Comparison of ENCODE assay signal across 13 cellular contexts in the genomic region with DNA sequence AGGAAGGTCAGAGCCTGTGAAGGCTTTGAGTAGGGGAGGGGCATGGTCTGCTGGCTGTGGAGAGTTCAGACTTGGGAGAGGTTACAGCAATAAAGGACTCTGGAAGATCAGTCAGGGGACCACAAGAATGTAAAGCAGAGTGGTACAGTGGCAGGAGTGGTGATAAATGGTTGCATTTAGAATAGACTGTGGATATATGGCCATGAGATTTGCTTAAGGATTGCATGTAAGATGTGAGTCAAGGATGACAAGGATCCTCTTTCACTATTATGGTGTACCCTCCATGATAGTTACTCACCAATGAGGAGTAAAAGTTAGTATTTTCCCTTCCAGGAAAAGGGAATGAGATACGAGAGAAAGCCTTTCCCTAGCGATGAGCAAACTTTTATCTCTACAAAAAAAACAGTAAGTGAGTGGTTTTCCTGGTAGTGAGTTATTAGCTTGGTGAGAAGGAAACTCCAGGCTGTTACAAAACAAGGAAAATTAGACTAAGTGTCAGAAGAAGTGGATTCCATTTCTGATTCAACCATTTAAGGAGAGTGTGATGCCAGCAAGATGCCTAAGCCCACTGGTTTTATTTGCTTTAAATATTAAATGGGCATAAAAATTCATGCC.
DNase-seq lines count a peak whose midpoint lies in the region; ATAC-seq, FAIRE-seq and TF ChIP-seq lines count a peak whose summit lies in the region.
"Had no signal": no experiment of that assay in that cellular context is flagged by ENCODE, and none has a peak within 500 bp of the region (broad histone marks: within the 10 kb centered on the region; RNA-seq: fewer than 3 reads in every experiment).

No MANE protein-coding gene starts in this region.

- H3K27ac ChIP-seq in vagina, result no peak overlapping the region
- H3K27ac ChIP-seq: C4-2B had no signal

- H3K36me3 ChIP-seq in vagina, result no peaks in the 10 kb centered on the region

- DNase-seq in H54 (ENCODE audit: insufficient read length, low spot score) (no peak), fibroblast of the aortic adventitia (ENCODE audit: low read depth) (peak; percentile 92), renal cortical epithelial cell (ENCODE audit: low read depth) (peak; percentile 43), vagina (ENCODE audit: extremely low spot score in 2 of 2) (no peak), NCI-H2029 treated with DMSO at 0.1 percent for 48 hours (lab: John Stamatoyannopoulos, UW) (no peak), iPS-NIHi11 (ENCODE audit: low spot score) (no peak)
- DNase-seq in activated effector memory CD4-positive, alpha-beta T cell treated with Interleukin-2 at 50 U/mL for 16 hours, result no peak
- DNase-seq: activated naive CD4-positive, alpha-beta T cell treated with anti-CD3 and anti-CD28 coated beads, Interleukin-2, amount 10 ng/mL, durations not matched to agents 7 days and 5 days; NCI-H1105 treated with DMSO at 0.1 percent for 48 hours; stimulated activated CD4-positive, alpha-beta T cell treated with anti-CD3 and anti-CD28 coated beads, Interleukin-2, amount 100 ng/mL, for 24 hours; stimulated activated CD8-positive, alpha-beta memory T cell treated with anti-CD3 and anti-CD28 coated beads, Interleukin-4, amount 100 ng/mL, for 48 hours had no signal

- intact Hi-C loops in vagina (cut with DNase I), result no loop called here

- no peaks in the 10 kb centered on the region for H3K27me3 ChIP-seq in vagina

- TF ChIP-seq CTCF in fibroblast of the aortic adventitia (IDR thresholded peaks at IDR 0.05; ENCODE audit: insufficient read depth, low read length), result no peak
- no peak for TF ChIP-seq CTCF in vagina (IDR thresholded peaks at IDR 0.05)

- H3K9me3 ChIP-seq in vagina, result no peaks in the 10 kb centered on the region

- peak; percentile 81 for ATAC-seq in SK-N-SH treated with all-trans-retinoic acid at 6 μM for 48 hours

- FAIRE-seq in H54 (lab: Jason Lieb, UNC), result peak; percentile 20

- TF ChIP-seq POLR2A in H54 (IDR thresholded peaks at IDR 0.05; ENCODE audit: low read depth, low read length) (no peak), vagina (IDR thresholded peaks at IDR 0.05) (no peak)

- H3K4me3 ChIP-seq in fibroblast of the aortic adventitia (ENCODE audit: low read depth, low read length) (no peak overlapping the region), vagina (no peak overlapping the region)

- peaks cover 39% of the 10 kb centered on the region for H3K4me1 ChIP-seq in vagina

TF ChIP-seq in SK-N-SH treated with all-trans-retinoic acid at 6 μM for 48 hours, 23 proteins besides CTCF, POLR2A, EP300 and RAD21:
- no peak for TF ChIP-seq CREB5 (CRISPR knock-in tag; IDR thresholded peaks at IDR 0.05; ENCODE audit: low read depth)
- TF ChIP-seq, protein P1, sequence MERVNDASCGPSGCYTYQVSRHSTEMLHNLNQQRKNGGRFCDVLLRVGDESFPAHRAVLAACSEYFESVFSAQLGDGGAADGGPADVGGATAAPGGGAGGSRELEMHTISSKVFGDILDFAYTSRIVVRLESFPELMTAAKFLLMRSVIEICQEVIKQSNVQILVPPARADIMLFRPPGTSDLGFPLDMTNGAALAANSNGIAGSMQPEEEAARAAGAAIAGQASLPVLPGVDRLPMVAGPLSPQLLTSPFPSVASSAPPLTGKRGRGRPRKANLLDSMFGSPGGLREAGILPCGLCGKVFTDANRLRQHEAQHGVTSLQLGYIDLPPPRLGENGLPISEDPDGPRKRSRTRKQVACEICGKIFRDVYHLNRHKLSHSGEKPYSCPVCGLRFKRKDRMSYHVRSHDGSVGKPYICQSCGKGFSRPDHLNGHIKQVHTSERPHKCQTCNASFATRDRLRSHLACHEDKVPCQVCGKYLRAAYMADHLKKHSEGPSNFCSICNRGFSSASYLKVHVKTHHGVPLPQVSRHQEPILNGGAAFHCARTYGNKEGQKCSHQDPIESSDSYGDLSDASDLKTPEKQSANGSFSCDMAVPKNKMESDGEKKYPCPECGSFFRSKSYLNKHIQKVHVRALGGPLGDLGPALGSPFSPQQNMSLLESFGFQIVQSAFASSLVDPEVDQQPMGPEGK (CRISPR knock-in tag; IDR thresholded peaks at IDR 0.05; ENCODE audit: borderline replicate concordance), result no peak
- TF ChIP-seq, protein P2, sequence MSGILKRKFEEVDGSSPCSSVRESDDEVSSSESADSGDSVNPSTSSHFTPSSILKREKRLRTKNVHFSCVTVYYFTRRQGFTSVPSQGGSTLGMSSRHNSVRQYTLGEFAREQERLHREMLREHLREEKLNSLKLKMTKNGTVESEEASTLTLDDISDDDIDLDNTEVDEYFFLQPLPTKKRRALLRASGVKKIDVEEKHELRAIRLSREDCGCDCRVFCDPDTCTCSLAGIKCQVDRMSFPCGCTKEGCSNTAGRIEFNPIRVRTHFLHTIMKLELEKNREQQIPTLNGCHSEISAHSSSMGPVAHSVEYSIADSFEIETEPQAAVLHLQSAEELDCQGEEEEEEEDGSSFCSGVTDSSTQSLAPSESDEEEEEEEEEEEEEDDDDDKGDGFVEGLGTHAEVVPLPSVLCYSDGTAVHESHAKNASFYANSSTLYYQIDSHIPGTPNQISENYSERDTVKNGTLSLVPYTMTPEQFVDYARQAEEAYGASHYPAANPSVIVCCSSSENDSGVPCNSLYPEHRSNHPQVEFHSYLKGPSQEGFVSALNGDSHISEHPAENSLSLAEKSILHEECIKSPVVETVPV (CRISPR knock-in tag; IDR thresholded peaks at IDR 0.05), result no peak
- TF ChIP-seq GLIS3 (CRISPR knock-in tag; IDR thresholded peaks at IDR 0.05), result no peak
- no peak for TF ChIP-seq TSHZ2 (CRISPR knock-in tag; IDR thresholded peaks at IDR 0.05)
- no peak for TF ChIP-seq TOX (CRISPR knock-in tag; IDR thresholded peaks at IDR 0.05; ENCODE audit: borderline replicate concordance)

Comparison
In these comparisons a context has a peak if more than half of its experiments do, and no peak if none do; other contexts are left out.
1. DNase-seq: peak in fibroblast of the aortic adventitia (single experiment) and renal cortical epithelial cell (single experiment); none in H54 (single experiment), activated effector memory CD4-positive, alpha-beta T cell treated with Interleukin-2 at 50 U/mL for 16 hours (single experiment), vagina (0 of 2), NCI-H2029 treated with DMSO at 0.1 percent for 48 hours (single experiment) and iPS-NIHi11 (single experiment).